Comparison of ENCODE assay signal across 25 cellular contexts in genomic region chr1:91601554-91602322, GRCh38.
A peak's percentile ranks its signal among the peaks of the same experiment; 100 is the strongest.
DNase-seq lines count a peak whose midpoint lies in the region; ATAC-seq and TF ChIP-seq lines count a peak whose summit lies in the region.
"Had no signal": no experiment of that assay in that cellular context is flagged by ENCODE, and none has a peak within 500 bp of the region (broad histone marks: within the 10 kb centered on the region; RNA-seq: fewer than 3 reads in every experiment).

No MANE protein-coding gene starts in this region.

- peaks cover 25% of the 10 kb centered on the region for H3K4me1 ChIP-seq in BLaER1
- H3K4me1 ChIP-seq: ascending aorta, pancreas, right lobe of liver, SJSA1 had no signal

- peak overlapping the region; percentile 81 to 96 (median 81) for H3K27ac Mint-ChIP-seq in nephron
- H3K27ac Mint-ChIP-seq in activated naive CD8-positive, alpha-beta T cell treated with anti-CD3 and anti-CD28 coated beads for 36 hours = no peak overlapping the region
- H3K27ac Mint-ChIP-seq: activated naive CD4-positive, alpha-beta T cell treated with anti-CD3 and anti-CD28 coated beads, Interleukin-2, amount 50 U/mL, for 72 hours; activated T-helper 17 cell treated with anti-CD3 and anti-CD28 coated beads, Interleukin-2, amount 50 U/mL, for 72 hours had no signal

- no peaks in the 10 kb centered on the region for H3K9me3 Mint-ChIP-seq in nephron
- no peaks in the 10 kb centered on the region for H3K9me3 Mint-ChIP-seq in activated naive CD8-positive, alpha-beta T cell treated with anti-CD3 and anti-CD28 coated beads for 36 hours
- H3K9me3 Mint-ChIP-seq: activated naive CD4-positive, alpha-beta T cell treated with anti-CD3 and anti-CD28 coated beads, Interleukin-2, amount 50 U/mL, for 72 hours; activated T-helper 17 cell treated with anti-CD3 and anti-CD28 coated beads, Interleukin-2, amount 50 U/mL, for 72 hours had no signal

- H4K20me1 ChIP-seq in BLaER1 = no peaks in the 10 kb centered on the region

- no peak for TF ChIP-seq CTCF in nephron (IDR thresholded peaks at IDR 0.05; ENCODE audit: unreplicated experiment in 3 of 3)

- H3K36me3 Mint-ChIP-seq in nephron (ENCODE audit: low read depth) = no peaks in the 10 kb centered on the region
- no peaks in the 10 kb centered on the region for H3K36me3 Mint-ChIP-seq in activated naive CD8-positive, alpha-beta T cell treated with anti-CD3 and anti-CD28 coated beads for 36 hours
- H3K36me3 Mint-ChIP-seq: activated naive CD4-positive, alpha-beta T cell treated with anti-CD3 and anti-CD28 coated beads, Interleukin-2, amount 50 U/mL, for 72 hours; naive B cell had no signal

- peaks cover 39% of the 10 kb centered on the region for H3K4me1 Mint-ChIP-seq in nephron
- H3K4me1 Mint-ChIP-seq in activated naive CD8-positive, alpha-beta T cell treated with anti-CD3 and anti-CD28 coated beads for 36 hours = peaks cover 9% of the 10 kb centered on the region

- H3K4me2 ChIP-seq in BLaER1 = peak overlapping the region; percentile 54

- H3K4me3 Mint-ChIP-seq in nephron = no peak overlapping the region
- H3K4me3 Mint-ChIP-seq in activated naive CD8-positive, alpha-beta T cell treated with anti-CD3 and anti-CD28 coated beads for 36 hours = no peak overlapping the region
- H3K4me3 Mint-ChIP-seq: activated T-helper 17 cell treated with anti-CD3 and anti-CD28 coated beads, Interleukin-2, amount 50 U/mL, for 72 hours had no signal

- peaks cover 7% of the 10 kb centered on the region for H3K27me3 Mint-ChIP-seq in nephron (ENCODE audit: low read depth)
- H3K27me3 Mint-ChIP-seq in activated naive CD8-positive, alpha-beta T cell treated with anti-CD3 and anti-CD28 coated beads for 36 hours = no peaks in the 10 kb centered on the region
- H3K27me3 Mint-ChIP-seq: activated T-helper 17 cell treated with anti-CD3 and anti-CD28 coated beads, Interleukin-2, amount 50 U/mL, for 72 hours had no signal

- intact Hi-C loops in Right ventricle myocardium superior (cut with DNase I) = loop anchor here (5.0 to 10.0 kb wide), 2 partner anchors 67 to 106 kb away; no protein-coding TSS in a partner anchor

- no peaks in the 10 kb centered on the region for H3K9me3 ChIP-seq in BLaER1
- H3K9me3 ChIP-seq: ascending aorta, pancreas, right lobe of liver, SJSA1 had no signal

- H3K27me3 ChIP-seq in BLaER1 = no peaks in the 10 kb centered on the region
- H3K27me3 ChIP-seq: ascending aorta, pancreas, right lobe of liver, SJSA1 had no signal

- no peaks in the 10 kb centered on the region for H3K36me3 ChIP-seq in BLaER1
- H3K36me3 ChIP-seq: ascending aorta, pancreas, right lobe of liver, SJSA1 had no signal

- ATAC-seq in Right ventricle myocardium superior (ENCODE audit: poor library complexity) (peak; percentile 94), esophagus mucosa (no peak)
- ATAC-seq: activated naive CD4-positive, alpha-beta T cell treated with anti-CD3 and anti-CD28 coated beads, Interleukin-2, amount 50 U/mL, for 72 hours; activated T-helper 17 cell treated with anti-CD3 and anti-CD28 coated beads, Interleukin-2, amount 50 U/mL, for 72 hours; HCT116 had no signal

- no peak overlapping the region for H3K9ac ChIP-seq in BLaER1

- no peak overlapping the region for H3K4me3 ChIP-seq in BLaER1
- H3K4me3 ChIP-seq: ascending aorta, pancreas, right lobe of liver, SJSA1 had no signal

- DNase-seq in Right ventricle myocardium superior = peak; percentile 85
- no peak for DNase-seq in H4 (ENCODE audit: low spot score)
- DNase-seq in activated naive CD8-positive, alpha-beta T cell treated with anti-CD3 and anti-CD28 coated beads for 36 hours = no peak
- no peak for DNase-seq in NCI-H2029 treated with DMSO at 0.1 percent for 48 hours (lab: John Stamatoyannopoulos, UW)
- DNase-seq: activated CD4-positive, alpha-beta T cell treated with anti-CD3 and anti-CD28 coated beads, Interleukin-2, amount 50 U/mL, for 1 hour; C1 segment of cervical spinal cord; Calu3; KG1; mesendoderm; naive B cell; NCI-H2227 treated with DMSO at 0.1 percent for 48 hours; OCI-M1; pancreas; right lobe of liver; stimulated activated CD4-positive, alpha-beta T cell treated with anti-CD3 and anti-CD28 coated beads, Interleukin-15, amount 100 ng/mL, for 24 hours; stimulated activated CD8-positive, alpha-beta memory T cell treated with anti-CD3 and anti-CD28 coated beads, Interleukin-4, amount 100 ng/mL, for 48 hours had no signal

- H3K27ac ChIP-seq in BLaER1 = peak overlapping the region; percentile 42; the same call in 1 of the 2 replicates
- H3K27ac ChIP-seq: ascending aorta, pancreas, right lobe of liver, SJSA1 had no signal

TF ChIP-seq in PFSK-1, 5 proteins besides CTCF, POLR2A, EP300 and RAD21:
- TF ChIP-seq POLR2AphosphoS5 (IDR thresholded peaks at IDR 0.05; ENCODE audit: low read depth, low read length) (no peak), FOXP2 (optimal IDR thresholded peaks at IDR 0.05; ENCODE audit: borderline replicate concordance, extremely low read depth, extremely low read length, insufficient read depth) (peak; percentile 16)
